ENCODE assay signal across 8 cellular contexts in the genomic region with DNA sequence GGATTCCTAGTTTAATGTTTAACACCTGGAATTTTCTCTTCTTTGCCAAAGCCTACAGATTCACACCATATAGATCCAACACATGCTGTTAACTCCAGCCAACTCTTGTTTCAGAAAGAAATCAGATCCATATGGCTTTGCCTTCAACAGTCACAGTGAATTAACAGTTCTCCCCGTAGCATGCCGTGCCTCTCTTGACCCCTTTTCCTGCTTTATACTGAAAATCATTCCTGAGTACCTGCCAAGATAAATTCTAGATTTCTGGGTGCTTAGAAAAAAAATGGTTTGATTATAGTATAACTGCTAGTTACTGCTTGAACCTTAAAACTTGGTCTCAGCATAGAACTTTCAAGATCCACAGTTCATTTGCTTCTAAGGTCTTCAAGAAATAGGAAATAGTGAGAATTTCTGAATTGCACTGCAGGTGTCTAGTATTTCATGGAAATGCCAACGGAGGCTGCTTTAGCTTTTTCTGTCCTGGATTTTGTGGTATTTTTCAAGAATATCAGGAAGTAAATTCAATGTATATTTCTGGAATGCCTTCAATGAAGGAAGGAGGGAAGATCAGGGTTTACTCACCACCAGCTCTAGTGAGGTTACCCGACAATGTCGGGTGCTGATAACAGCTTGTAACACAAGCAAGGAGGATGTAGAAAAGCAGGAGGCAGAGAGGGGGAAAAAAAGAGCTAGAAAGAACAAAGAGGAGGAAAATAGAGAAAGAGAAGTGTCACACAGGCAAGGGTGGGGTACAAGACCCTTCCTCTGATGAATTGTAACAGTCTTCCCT. TPM values are rescaled to one million over a fixed set of nuclear protein-coding genes. Genes with fewer than 3 reads are reported as not detected.
DNase-seq lines count a peak whose midpoint lies in the region; TF ChIP-seq lines count a peak whose summit lies in the region.

No MANE protein-coding gene starts in this region.

- TF ChIP-seq CTCF in AG09309 (IDR thresholded peaks at IDR 0.05; ENCODE audit: control insufficient read depth, insufficient read depth, low read depth, low read length, missing control alignments) = no peak

- no peaks in the 10 kb centered on the region for H3K27me3 ChIP-seq in MG63
- H3K27me3 ChIP-seq in mucosa of stomach (ENCODE audit: control insufficient read depth, insufficient read depth, low read length) = no peaks in the 10 kb centered on the region

- H3K4me1 ChIP-seq in mucosa of stomach (ENCODE audit: control insufficient read depth, insufficient read depth, low read length) = no peaks in the 10 kb centered on the region

- H3K9ac ChIP-seq in mucosa of stomach (ENCODE audit: low read length) = peak overlapping the region; percentile 15

- DNase-seq in AG09309 (ENCODE audit: low read depth) (no peak), MG63 (no peak), dermis blood vessel endothelial cell (peak; percentile 55), germinal center (ENCODE audit: low spot score) (no peak), middle frontal gyrus (ENCODE audit: extremely low spot score, low spot score) (no peak), COR-L47 (lab: John Stamatoyannopoulos, UW) (no peak)
- no peak for DNase-seq in activated CD4-positive, CD25-positive, alpha-beta regulatory T cell treated with anti-CD3 and anti-CD28 coated beads, Interleukin-2, amount 50 U/mL, for 72 hours

- H3K4me3 ChIP-seq in AG09309 (ENCODE audit: control insufficient read depth, low read depth, low read length) (peak overlapping the region; percentile 15), MG63 (peak overlapping the region; percentile 36), mucosa of stomach (ENCODE audit: low read length) (peak overlapping the region; percentile 0)

- H3K9me3 ChIP-seq in MG63 (no peaks in the 10 kb centered on the region), mucosa of stomach (ENCODE audit: control insufficient read depth, low read length) (no peaks in the 10 kb centered on the region)

- H3K36me3 ChIP-seq in MG63 (no peaks in the 10 kb centered on the region), mucosa of stomach (ENCODE audit: control insufficient read depth, insufficient read depth, low read length) (no peaks in the 10 kb centered on the region)

RNA-seq across cellular contexts. Expression of a gene that starts 6.6 kb away (rescaled TPM):
- 0.82 and 3.6 TPM in 2 replicates for total RNA-seq in MG63 (2014; rRNA removed; shearing (Covaris generic); ENCODE audit: low replicate concordance)
- total RNA-seq in dermis blood vessel endothelial cell = 39.7 and 44.5 TPM in 2 replicates
